Comparison of ENCODE assay signal across 26 cellular contexts in genomic region chr20:40561187-40561586, GRCh38.
"Had no signal": no experiment of that assay in that cellular context is flagged by ENCODE, and none has a peak within 500 bp of the region (broad histone marks: within the 10 kb centered on the region; RNA-seq: fewer than 3 reads in every experiment).

No MANE protein-coding gene starts in this region.

- ATAC-seq: Panc1, PC-3, Right ventricle myocardium inferior, SK-N-SH treated with all-trans-retinoic acid at 6 μM for 48 hours had no signal

- H3K4me1 ChIP-seq: SJCRH30 had no signal

- H3K4me3 ChIP-seq: MG63, SJCRH30 had no signal

- H3K27me3 ChIP-seq: MG63 had no signal

- H3K36me3 ChIP-seq: MG63, SJCRH30 had no signal

- H3K9me3 ChIP-seq: MG63, SJCRH30 had no signal

- DNase-seq: Karpas-422, KG1, MG63, NCI-H1092, NCI-H1105 treated with DMSO at 0.1 percent for 48 hours, NCI-H1417 treated with DMSO at 0.1 percent for 48 hours, NCI-H146, NCI-H1694 treated with DMSO at 0.1 percent for 48 hours, NCI-H1930, NCI-H2081, NCI-H2107, NCI-H226, NCI-H446, NCI-H510A, NCI-H524 treated with DMSO at 0.1 percent for 48 hours, NCI-H69, NCI-H774, PC-3, SHP77 treated with DMSO at 0.1 percent for 48 hours, SJCRH30, T-helper 1 cell had no signal

- FAIRE-seq: HTR-8/SVneo had no signal

- H3K27ac ChIP-seq: HL-60, SJCRH30 had no signal
